Comparison of ENCODE assay signal across 14 cellular contexts in the genomic region with DNA sequence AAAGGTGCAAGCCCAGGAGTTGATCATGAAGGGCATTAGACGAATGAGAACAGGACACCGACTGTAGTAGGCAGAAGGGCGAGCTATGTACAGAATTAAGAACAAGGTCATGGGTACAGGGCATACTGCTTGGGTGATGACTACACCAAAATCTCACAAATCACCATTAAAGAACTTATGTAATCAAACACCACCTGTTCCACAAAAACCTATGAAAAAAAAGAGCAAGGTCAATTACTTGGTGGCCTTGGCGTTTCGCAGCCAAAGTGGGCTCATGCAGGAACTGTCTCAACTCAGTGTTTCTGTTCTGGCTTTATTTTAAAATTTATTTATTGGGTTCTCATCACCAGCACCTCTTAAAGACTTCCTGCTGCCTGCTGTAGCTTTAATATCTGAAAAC. TPM values are rescaled to one million over a fixed set of nuclear protein-coding genes. Genes with fewer than 3 reads are reported as not detected.
DNase-seq lines count a peak whose midpoint lies in the region; ATAC-seq, FAIRE-seq and TF ChIP-seq lines count a peak whose summit lies in the region.
"Had no signal": no experiment of that assay in that cellular context is flagged by ENCODE, and none has a peak within 500 bp of the region (broad histone marks: within the 10 kb centered on the region; RNA-seq: fewer than 3 reads in every experiment).

No MANE protein-coding gene starts in this region.

- ATAC-seq in HG03139 (IDR thresholded peaks at IDR 0.05; ENCODE audit: unreplicated experiment): no peak

- peak overlapping the region; percentile 95 to 100 (median 99) for H3K4me3 Mint-ChIP-seq in CD8-positive, alpha-beta memory T cell
- H3K4me3 Mint-ChIP-seq in progenitor cell of endocrine pancreas (ENCODE audit: low read depth): no peak overlapping the region

- no peaks in the 10 kb centered on the region for H3K9me3 ChIP-seq in CD8-positive, alpha-beta memory T cell (ENCODE audit: low read length)
- H3K9me3 ChIP-seq in OCI-LY1 (ENCODE audit: low read length): no peaks in the 10 kb centered on the region
- no peaks in the 10 kb centered on the region for H3K9me3 ChIP-seq in esophagus (ENCODE audit: control insufficient read depth in 2 of 2, insufficient read depth in 1 of 2, low read depth in 1 of 2, low read length in 1 of 2)
- H3K9me3 ChIP-seq in skeletal muscle satellite cell (replicated peaks; ENCODE audit: low read length): no peaks in the 10 kb centered on the region

- no peaks in the 10 kb centered on the region for H3K9me3 Mint-ChIP-seq in CD8-positive, alpha-beta memory T cell
- no peaks in the 10 kb centered on the region for H3K9me3 Mint-ChIP-seq in progenitor cell of endocrine pancreas (ENCODE audit: low read depth)

- no peak overlapping the region for H2AFZ ChIP-seq in OCI-LY1 (ENCODE audit: low read length)

- no peaks in the 10 kb centered on the region for H3K27me3 Mint-ChIP-seq in CD8-positive, alpha-beta memory T cell
- no peaks in the 10 kb centered on the region for H3K27me3 Mint-ChIP-seq in progenitor cell of endocrine pancreas

- FAIRE-seq in GM19239 (lab: Jason Lieb, UNC): no peak

- H3K4me1 ChIP-seq in CD8-positive, alpha-beta memory T cell (ENCODE audit: insufficient read depth, low read length): peaks cover 71% of the 10 kb centered on the region
- H3K4me1 ChIP-seq in OCI-LY1 (ENCODE audit: insufficient read depth, low read length, severe bottlenecking) (peaks cover 66% of the 10 kb centered on the region), esophagus (ENCODE audit: control insufficient read depth in 2 of 2, insufficient read depth in 2 of 2, low read length in 1 of 2) (peaks cover 2 to 6% of the 10 kb centered on the region in 2 donors), skeletal muscle satellite cell (ENCODE audit: control insufficient read depth, insufficient read depth, low read length) (peaks cover 28% of the 10 kb centered on the region)

- DNase-seq in CD8-positive, alpha-beta memory T cell: no peak
- no peak for DNase-seq in AML-193 (lab: John Stamatoyannopoulos, UW)
- no peak for DNase-seq in GM19239 (ENCODE audit: insufficient read length, low spot score)
- DNase-seq in progenitor cell of endocrine pancreas (ENCODE audit: low spot score, unreplicated experiment): no peak
- DNase-seq: activated CD8-positive, alpha-beta memory T cell treated with anti-CD3 and anti-CD28 coated beads, Interleukin-2, amount 50 U/mL, for 4 hours; DMS79; IMR-90 had no signal

- WGBS in esophagus, 2 donors: 53 to 64% methylated on average over 5 of the region's 5 CpGs

- CTCF ChIA-PET in CD8-positive, alpha-beta memory T cell (lab: Charles Lee): interaction anchor here (1.1 to 2.4 kb wide), 4 partner anchors 9 to 144 kb away, joined by 4 to 11 read pairs (median 5); partner anchors contain the start of genes RAB5A and SGO1

- H3K36me3 ChIP-seq in CD8-positive, alpha-beta memory T cell (ENCODE audit: insufficient read depth, low read length): no peaks in the 10 kb centered on the region
- H3K36me3 ChIP-seq in OCI-LY1 (ENCODE audit: insufficient read depth, low read length): no peaks in the 10 kb centered on the region
- no peaks in the 10 kb centered on the region for H3K36me3 ChIP-seq in esophagus (ENCODE audit: control insufficient read depth in 2 of 2, insufficient read depth in 2 of 2, low read length in 1 of 2)
- H3K36me3 ChIP-seq in skeletal muscle satellite cell (ENCODE audit: insufficient read depth, low read length): no peaks in the 10 kb centered on the region

- POLR2A ChIA-PET in CD8-positive, alpha-beta memory T cell (lab: Charles Lee): interaction anchor here (0.6 to 3.5 kb wide), 2 partner anchors 91 to 95 kb away, joined by 7 to 15 read pairs; partner anchors contain the start of gene RAB5A

- H3K4me2 ChIP-seq in OCI-LY1 (ENCODE audit: low read length): peak overlapping the region; percentile 73
- peak overlapping the region; percentile 98 for H3K4me2 ChIP-seq in skeletal muscle satellite cell (ENCODE audit: low read length)

- TF ChIP-seq CTCF in OCI-LY1 (IDR thresholded peaks at IDR 0.05; ENCODE audit: low read length): no peak
- TF ChIP-seq CTCF in progenitor cell of endocrine pancreas (IDR thresholded peaks at IDR 0.05; ENCODE audit: unreplicated experiment): no peak

- peaks cover 0 to 15% (median 0%) of the 10 kb centered on the region in 3 donors for H3K36me3 Mint-ChIP-seq in CD8-positive, alpha-beta memory T cell
- no peaks in the 10 kb centered on the region for H3K36me3 Mint-ChIP-seq in progenitor cell of endocrine pancreas (ENCODE audit: insufficient read depth)

- H3K9me2 ChIP-seq in OCI-LY1 (ENCODE audit: low read depth, low read length): no peaks in the 10 kb centered on the region

- peaks cover 31% of the 10 kb centered on the region for H3K79me2 ChIP-seq in OCI-LY1 (ENCODE audit: insufficient read depth, low read length)

- H3K4me1 Mint-ChIP-seq in CD8-positive, alpha-beta memory T cell: peaks cover 61 to 73% (median 73%) of the 10 kb centered on the region in 3 donors
- peaks cover 26% of the 10 kb centered on the region for H3K4me1 Mint-ChIP-seq in progenitor cell of endocrine pancreas (ENCODE audit: low read depth)

- no peaks in the 10 kb centered on the region for H3K27me3 ChIP-seq in CD8-positive, alpha-beta memory T cell (ENCODE audit: insufficient read depth, low read length, poor library complexity, severe bottlenecking)
- H3K27me3 ChIP-seq in OCI-LY1 (ENCODE audit: insufficient read depth, low read length): no peaks in the 10 kb centered on the region
- no peaks in the 10 kb centered on the region for H3K27me3 ChIP-seq in esophagus (ENCODE audit: control insufficient read depth in 1 of 2, insufficient read depth in 2 of 2, low read length in 2 of 2)
- H3K27me3 ChIP-seq in skeletal muscle satellite cell (ENCODE audit: control insufficient read depth, insufficient read depth, low read length): no peaks in the 10 kb centered on the region

- H3F3A ChIP-seq in OCI-LY1 (ENCODE audit: insufficient read depth, low read length): peaks cover 5% of the 10 kb centered on the region; the same call in 1 of the 2 replicates

- H3K9ac ChIP-seq in OCI-LY1 (ENCODE audit: low read length) (peak overlapping the region; percentile 14; the same call in 1 of the 2 replicates), skeletal muscle satellite cell (ENCODE audit: low read depth, low read length) (no peak overlapping the region)

- peak overlapping the region; percentile 92 to 99 (median 96) for H3K27ac Mint-ChIP-seq in CD8-positive, alpha-beta memory T cell
- no peak overlapping the region for H3K27ac Mint-ChIP-seq in progenitor cell of endocrine pancreas

- no peak overlapping the region for H3K4me3 ChIP-seq in CD8-positive, alpha-beta memory T cell (ENCODE audit: low read length)
- H3K4me3 ChIP-seq in OCI-LY1 (ENCODE audit: low read depth, low read length, poor library complexity, severe bottlenecking): peak overlapping the region; percentile 75
- H3K4me3 ChIP-seq in esophagus (ENCODE audit: low read depth in 1 of 2, low read length in 2 of 2): peak overlapping the region in 1 of 2 donors; percentile 81
- no peak overlapping the region for H3K4me3 ChIP-seq in skeletal muscle satellite cell (ENCODE audit: low read length)

- no peak overlapping the region for H3K27ac ChIP-seq in CD8-positive, alpha-beta memory T cell (ENCODE audit: low read depth, low read length)
- peak overlapping the region; percentile 92 for H3K27ac ChIP-seq in OCI-LY1 (ENCODE audit: low read depth, low read length, poor library complexity, severe bottlenecking)
- peak overlapping the region; percentile 70 to 94 for H3K27ac ChIP-seq in esophagus (ENCODE audit: low read depth in 2 of 2, low read length in 1 of 2)

- H4K20me1 ChIP-seq in OCI-LY1 (ENCODE audit: insufficient read depth, low read length): no peaks in the 10 kb centered on the region

RNA-seq across cellular contexts. Expression of gene KAT2B, which starts 2.1 kb away (rescaled TPM):
- 10 to 100 TPM; 48.7 to 48.8 TPM for total RNA-seq in CD8-positive, alpha-beta memory T cell
- polyA plus RNA-seq in CD8-positive, alpha-beta memory T cell: 5.8 TPM
- 10 to 100 TPM; 11.9 to 20.1 TPM for polyA plus RNA-seq in esophagus
- 7.1 and 7.9 TPM in 2 replicates for total RNA-seq in skeletal muscle satellite cell (2012; rRNA removed)
- 12.9 and 17.1 TPM in 2 replicates for total RNA-seq in progenitor cell of endocrine pancreas

RNA-seq across cellular contexts. Expression of gene PP2D1, which starts 30.3 kb away (rescaled TPM):
- total RNA-seq in CD8-positive, alpha-beta memory T cell: not detected
- polyA plus RNA-seq in CD8-positive, alpha-beta memory T cell: 0.46 TPM
- not detected for polyA plus RNA-seq in esophagus
- not detected in 2 replicates for total RNA-seq in skeletal muscle satellite cell (2012; rRNA removed)
- not detected in 2 replicates for total RNA-seq in progenitor cell of endocrine pancreas
- total RNA-seq: IMR-90, mononuclear cell, SK-MEL-5, urinary bladder had no signal
- polyA plus RNA-seq: IMR-90, urinary bladder had no signal
